Comparison of ENCODE assay signal across 8 cellular contexts in genomic region chrX:57592894-57593215, GRCh38. TPM values are rescaled to one million over a fixed set of nuclear protein-coding genes. Genes with fewer than 3 reads are reported as not detected.
DNase-seq lines count a peak whose midpoint lies in the region; ATAC-seq and TF ChIP-seq lines count a peak whose summit lies in the region.
"Not testable (repeated sequence)": the region's sequence is repeated elsewhere in the genome, so short reads cannot be mapped to it uniquely, and the experiment has no call there.

No MANE protein-coding gene starts in this region.

- not testable (repeated sequence) for H3K4me1 ChIP-seq in BE2C, colonic mucosa
- H3K4me1 ChIP-seq in sigmoid colon, result peaks cover 0 to 43% (median 21%) of the 10 kb centered on the region in 4 donors

- peak; percentile 45 for ATAC-seq in GM19023 (IDR thresholded peaks at IDR 0.05; ENCODE audit: unreplicated experiment)
- peak; percentile 51 for ATAC-seq in HG03025 (IDR thresholded peaks at IDR 0.05; ENCODE audit: low FRiP score, unreplicated experiment)

- not testable (repeated sequence) for H3K27ac ChIP-seq in WERI-Rb-1
- H3K27ac ChIP-seq in colonic mucosa (peak overlapping the region; percentile 89), sigmoid colon (peak overlapping the region; percentile 90 to 96 (median 92))

- not testable (repeated sequence) for TF ChIP-seq POLR2A in sigmoid colon (IDR thresholded peaks at IDR 0.05)

- H3K4me3 ChIP-seq in BE2C (ENCODE audit: low read depth, low read length) (peak overlapping the region; percentile 56), WERI-Rb-1 (ENCODE audit: low read depth, low read length) (peak overlapping the region; percentile 18), colonic mucosa (peak overlapping the region; percentile 37), kidney epithelial cell (ENCODE audit: low read depth, low read length) (peak overlapping the region; percentile 45), sigmoid colon (peak overlapping the region; percentile 58 to 62 (median 60))

- H3K36me3 ChIP-seq in BE2C; WERI-Rb-1; colonic mucosa; kidney epithelial cell (ENCODE audit: control insufficient read depth, insufficient read depth, low read length); sigmoid colon: not testable (repeated sequence)

- TF ChIP-seq CTCF in BE2C (IDR thresholded peaks at IDR 0.05; ENCODE audit: low read depth, low read length) (peak; percentile 25; the same call in 1 of the 2 replicates), WERI-Rb-1 (IDR thresholded peaks at IDR 0.05; ENCODE audit: low read depth, low read length) (0 out of 2 replicates have a peak, but pooled peaks have one; percentile 15), sigmoid colon (IDR thresholded peaks at IDR 0.05) (peak in 2 of 4 experiments; percentile 11 to 17)
- TF ChIP-seq CTCF in colonic mucosa (IDR thresholded peaks at IDR 0.05); kidney epithelial cell (IDR thresholded peaks at IDR 0.05; ENCODE audit: insufficient read depth, low read length, poor library complexity, severe bottlenecking): not testable (repeated sequence)

- H3K27me3 ChIP-seq in BE2C; colonic mucosa; kidney epithelial cell (ENCODE audit: control insufficient read depth, insufficient read depth, low read length); sigmoid colon: not testable (repeated sequence)
- H3K27me3 ChIP-seq in WERI-Rb-1 (ENCODE audit: insufficient read depth, low read depth, severe bottlenecking), result peaks cover 10% of the 10 kb centered on the region

- 9 to 20% methylated on average over 14 to 15 of the region's 15 CpGs for WGBS in sigmoid colon, 2 donors

- intact Hi-C loops in colonic mucosa (cut with DNase I), result not testable (repeated sequence)
- intact Hi-C loops in sigmoid colon (cut with DNase I), result loop anchor here (10.0 kb wide), 2 partner anchors 598 to 1358 kb away; partner anchors contain the start of genes KLF8 and SPIN3

- H3K9ac ChIP-seq in colonic mucosa (ENCODE audit: low read depth in 2 of 2, low read length in 2 of 2), result peak overlapping the region; percentile 43 to 66

- DNase-seq in BE2C (peak; percentile 61), NCI-H146 treated with DMSO at 0.1 percent for 48 hours (lab: John Stamatoyannopoulos, UW; ENCODE audit: unreplicated experiment) (peak; percentile 2), WERI-Rb-1 (peak; percentile 41), colonic mucosa (peak; percentile 31), sigmoid colon (peak; percentile 63)
- not testable (repeated sequence) for DNase-seq in kidney epithelial cell (ENCODE audit: low read depth)

- not testable (repeated sequence) for TF ChIP-seq EP300 in sigmoid colon (IDR thresholded peaks at IDR 0.05)

- H3K9me3 ChIP-seq in BE2C; WERI-Rb-1 (ENCODE audit: severe bottlenecking); colonic mucosa; sigmoid colon: not testable (repeated sequence)

RNA-seq across cellular contexts. Expression of gene ZXDB, which starts 1.0 kb away (rescaled TPM):
- polyA plus RNA-seq in BE2C (2012; ENCODE audit: insufficient read depth, insufficient read length, low read depth), result 13.2 TPM
- 1 to 10 TPM; 5.1 to 7.9 TPM for total RNA-seq in colonic mucosa
- 9.4 and 10.7 TPM in 2 replicates for total RNA-seq in kidney epithelial cell
- total RNA-seq in sigmoid colon, result 10 to 100 TPM in 3 of 4 donors, 1 to 10 TPM in 1; 9.7 to 12.2 (median 11.1) TPM
- polyA plus RNA-seq in sigmoid colon, result 1 to 10 TPM; 1.6 to 2.9 (median 2.4) TPM
